8 cellular contexts compared by ENCODE assay signal in genomic region chr5:177311723-177312648, GRCh38. TPM values are rescaled to one million over a fixed set of nuclear protein-coding genes. Genes with fewer than 3 reads are reported as not detected.
DNase-seq lines count a peak whose midpoint lies in the region; ATAC-seq and TF ChIP-seq lines count a peak whose summit lies in the region.

TSS of gene MXD3 (minus strand) at chr5:177311898. CDS start at chr5:177311830, 68 bp downstream.

- peaks cover 13% of the 10 kb centered on the region for H3K36me3 ChIP-seq in fibroblast of lung (ENCODE audit: control insufficient read depth, insufficient read depth, low read length)

- peaks cover 7% of the 10 kb centered on the region in 2 donors for H3K36me3 Mint-ChIP-seq in activated T-cell treated with anti-CD3 and anti-CD28 coated beads, Interleukin-2, amount 50 U/mL, for 72 hours (ENCODE audit: insufficient read depth in 2 of 2)
- no peaks in the 10 kb centered on the region for H3K36me3 Mint-ChIP-seq in natural killer cell
- H3K36me3 Mint-ChIP-seq in stimulated activated naive B cell treated with anti-CD40 and anti-IgM and Interleukin-4, amounts not matched to agents 10 μg/mL and 1 μg/mL and 100 μg/mL, for 72 hours: peaks cover 4 to 8% of the 10 kb centered on the region in 2 donors

- peak within 1 kb of the TSS; percentile 80 for H3K27ac Mint-ChIP-seq in activated T-cell treated with anti-CD3 and anti-CD28 coated beads, Interleukin-2, amount 50 U/mL, for 72 hours
- peak within 1 kb of the TSS; percentile 68 to 87 for H3K27ac Mint-ChIP-seq in natural killer cell
- peak within 1 kb of the TSS; percentile 95 for H3K27ac Mint-ChIP-seq in stimulated activated naive B cell treated with anti-CD40 and anti-IgM and Interleukin-4, amounts not matched to agents 10 μg/mL and 1 μg/mL and 100 μg/mL, for 72 hours

- peak within 1 kb of the TSS; percentile 81 for H3K27ac ChIP-seq in fibroblast of lung (ENCODE audit: insufficient read depth, low read length)

- peak within 1 kb of the TSS; percentile 58 to 70 (median 66) for H3K4me3 ChIP-seq in fibroblast of lung (replicated peaks in 1 of 4; ENCODE audit: control extremely low read depth in 1 of 4, insufficient read depth in 1 of 4, low read depth in 3 of 4, low read length in 4 of 4)

- H3K9me3 Mint-ChIP-seq in activated T-cell treated with anti-CD3 and anti-CD28 coated beads, Interleukin-2, amount 50 U/mL, for 72 hours: no peaks in the 10 kb centered on the region
- H3K9me3 Mint-ChIP-seq in natural killer cell: no peaks in the 10 kb centered on the region
- no peaks in the 10 kb centered on the region for H3K9me3 Mint-ChIP-seq in stimulated activated naive B cell treated with anti-CD40 and anti-IgM and Interleukin-4, amounts not matched to agents 10 μg/mL and 1 μg/mL and 100 μg/mL, for 72 hours

- peak within 1 kb of the TSS; percentile 79 to 92 for H3K4me3 Mint-ChIP-seq in activated T-cell treated with anti-CD3 and anti-CD28 coated beads, Interleukin-2, amount 50 U/mL, for 72 hours
- H3K4me3 Mint-ChIP-seq in natural killer cell: peak within 1 kb of the TSS; percentile 91
- peak within 1 kb of the TSS; percentile 88 to 91 for H3K4me3 Mint-ChIP-seq in stimulated activated naive B cell treated with anti-CD40 and anti-IgM and Interleukin-4, amounts not matched to agents 10 μg/mL and 1 μg/mL and 100 μg/mL, for 72 hours

- H3K79me2 ChIP-seq in fibroblast of lung (ENCODE audit: control insufficient read depth, insufficient read depth, low read length): peaks cover 21% of the 10 kb centered on the region

- no peaks in the 10 kb centered on the region for H4K20me1 ChIP-seq in fibroblast of lung (ENCODE audit: control insufficient read depth, extremely low read depth, insufficient read depth, low read length)

- peak within 1 kb of the TSS; percentile 96 for H3K4me2 ChIP-seq in fibroblast of lung (ENCODE audit: extremely low read depth, insufficient read depth, low read length)

- no peak within 1 kb of the TSS for H2AFZ ChIP-seq in fibroblast of lung (ENCODE audit: low read length)

- DNase-seq in EL (peak; percentile 97), GOT3 (lab: John Stamatoyannopoulos, UW) (peak; percentile 94), LHCN-M2 (ENCODE audit: low read depth) (peak; percentile 95), RKO (ENCODE audit: low spot score) (peak; percentile 99), fibroblast of lung (ENCODE audit: low read depth in 2 of 2) (peak; percentile 90 to 91), natural killer cell (peak; percentile 90)
- peak; percentile 99 for DNase-seq in activated T-cell treated with anti-CD3 and anti-CD28 coated beads, Interleukin-2, amount 50 U/mL, for 72 hours
- DNase-seq in stimulated activated naive B cell treated with anti-CD40 and anti-IgM and Interleukin-4, amounts not matched to agents 10 μg/mL and 1 μg/mL and 100 μg/mL, for 72 hours: peak; percentile 92

- no peak for TF ChIP-seq CTCF in fibroblast of lung (conservative IDR thresholded peaks at IDR 0.05 in 1 of 2, IDR thresholded peaks at IDR 0.05 in 1 of 2; ENCODE audit: low read depth in 1 of 2, low read length in 2 of 2)
- no peak for TF ChIP-seq CTCF in natural killer cell (IDR thresholded peaks at IDR 0.05)

- H3K9me3 ChIP-seq in fibroblast of lung (ENCODE audit: control insufficient read depth, insufficient read depth, low read depth, low read length): no peaks in the 10 kb centered on the region

- H3K9ac ChIP-seq in fibroblast of lung (ENCODE audit: insufficient read depth, low read length): peak within 1 kb of the TSS; percentile 57

- H3K27me3 ChIP-seq in fibroblast of lung (ENCODE audit: control insufficient read depth, insufficient read depth, low read length): no peaks in the 10 kb centered on the region

- H3K4me1 Mint-ChIP-seq in activated T-cell treated with anti-CD3 and anti-CD28 coated beads, Interleukin-2, amount 50 U/mL, for 72 hours (ENCODE audit: low read depth): peaks cover 40% of the 10 kb centered on the region
- peaks cover 30 to 40% of the 10 kb centered on the region in 2 donors for H3K4me1 Mint-ChIP-seq in natural killer cell
- H3K4me1 Mint-ChIP-seq in stimulated activated naive B cell treated with anti-CD40 and anti-IgM and Interleukin-4, amounts not matched to agents 10 μg/mL and 1 μg/mL and 100 μg/mL, for 72 hours: peaks cover 21 to 38% of the 10 kb centered on the region in 2 donors

- no peaks in the 10 kb centered on the region for H3K27me3 Mint-ChIP-seq in activated T-cell treated with anti-CD3 and anti-CD28 coated beads, Interleukin-2, amount 50 U/mL, for 72 hours (ENCODE audit: low read depth)
- no peaks in the 10 kb centered on the region for H3K27me3 Mint-ChIP-seq in natural killer cell (ENCODE audit: low read depth in 2 of 2)
- H3K27me3 Mint-ChIP-seq in stimulated activated naive B cell treated with anti-CD40 and anti-IgM and Interleukin-4, amounts not matched to agents 10 μg/mL and 1 μg/mL and 100 μg/mL, for 72 hours: peaks cover 0 to 4% of the 10 kb centered on the region in 2 donors

- H3K4me1 ChIP-seq in fibroblast of lung (ENCODE audit: control insufficient read depth, extremely low read depth, insufficient read depth, low read length): peaks cover 14% of the 10 kb centered on the region

- intact Hi-C loops in natural killer cell (cut with micrococcal nuclease): loop anchor here (5.0 kb wide), 1 partner anchor 45 kb away; the partner anchor contains the start of gene RGS14

- peak; percentile 87 to 88 for ATAC-seq in activated T-cell treated with anti-CD3 and anti-CD28 coated beads, Interleukin-2, amount 50 U/mL, for 72 hours (replicated peaks in 1 of 2)
- ATAC-seq in natural killer cell: peak; percentile 91 to 93 (median 92)
- peak; percentile 88 to 90 for ATAC-seq in stimulated activated naive B cell treated with anti-CD40 and anti-IgM and Interleukin-4, amounts not matched to agents 10 μg/mL and 1 μg/mL and 100 μg/mL, for 72 hours (replicated peaks)

RNA-seq across cellular contexts. Expression of gene MXD3, which starts in this region (rescaled TPM):
- total RNA-seq in LHCN-M2 (2014; rRNA removed) (43.1 and 87.9 TPM in 2 replicates), fibroblast of lung (1.0 and 6.6 TPM in 2 replicates), natural killer cell (10 to 100 TPM; 10.9 to 15.0 (median 15.0) TPM)
- 15.9 TPM for polyA plus RNA-seq in LHCN-M2 (2012)
- 10 to 100 TPM; 44.2 to 61.1 TPM for total RNA-seq in activated T-cell treated with anti-CD3 and anti-CD28 coated beads, Interleukin-2, amount 50 U/mL, for 72 hours
- polyA plus RNA-seq in fibroblast of lung: 1.8 and 3.4 TPM in 2 replicates
- 3.6 and 9.8 TPM in 2 replicates for polyA plus RNA-seq in fibroblast of lung (2012)
- polyA minus RNA-seq in fibroblast of lung (ENCODE audit: low replicate concordance): 1.2 and 1.5 TPM in 2 replicates

Comparison
In these comparisons a context has a peak if more than half of its experiments do, and no peak if none do; other contexts are left out.
1. Peak in every context shown above with its lines: DNase-seq, ATAC-seq, H3K4me3 ChIP-seq and H3K27ac ChIP-seq.